ENCODE assay signal across 1 cellular context in the genomic region with DNA sequence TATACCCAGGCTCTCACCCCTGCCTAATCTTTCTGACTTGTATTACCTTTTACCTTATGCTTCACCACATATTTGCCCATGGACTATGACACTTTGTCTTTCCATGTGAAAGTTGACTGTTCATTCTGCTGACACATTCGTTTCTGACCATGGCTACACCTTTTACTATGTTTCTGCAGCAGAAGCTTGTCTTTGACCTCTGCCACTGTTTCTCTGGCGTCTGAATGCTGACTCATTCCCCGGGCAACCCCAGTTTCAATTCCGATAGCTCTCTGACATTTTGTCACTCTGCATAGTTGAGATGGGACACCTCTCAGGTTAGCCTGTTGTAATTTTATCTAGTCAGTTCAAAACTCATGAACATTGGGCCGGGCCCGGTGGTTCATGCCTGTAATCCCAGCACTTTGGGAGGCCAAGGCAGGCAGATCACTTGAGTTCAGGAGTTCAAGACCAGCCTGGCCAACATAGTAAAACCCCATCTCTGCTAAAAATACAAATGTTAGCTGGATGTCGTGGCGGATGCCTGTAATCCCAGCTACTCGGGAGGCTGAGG.
A peak's percentile ranks its signal among the peaks of the same experiment; 100 is the strongest.
TF ChIP-seq lines count a peak whose summit lies in the region.

No MANE protein-coding gene starts in this region.

TF ChIP-seq in HepG2, 621 proteins besides CTCF, POLR2A, EP300 and RAD21 (continued from another document and continues in another):
- no peak for TF ChIP-seq EED (CRISPR knock-in tag; IDR thresholded peaks at IDR 0.05)
- no peak for TF ChIP-seq SETDB1 (CRISPR knock-in tag; IDR thresholded peaks at IDR 0.05; ENCODE audit: borderline replicate concordance)
- TF ChIP-seq PHF5A (CRISPR knock-in tag; IDR thresholded peaks at IDR 0.05; ENCODE audit: low read depth, unreplicated experiment): peak; percentile 65
- peak; percentile 78; the same call in 1 of the 2 replicates for TF ChIP-seq TBX2 (CRISPR knock-in tag; IDR thresholded peaks at IDR 0.05; ENCODE audit: borderline replicate concordance)
- peak; percentile 47; the same call in 1 of the 2 replicates for TF ChIP-seq RBAK (CRISPR knock-in tag; IDR thresholded peaks at IDR 0.05)
- peak; percentile 88 for TF ChIP-seq ZNF12 (CRISPR knock-in tag; IDR thresholded peaks at IDR 0.05)
- peak; percentile 77; the same call in 1 of the 2 replicates for TF ChIP-seq ZMYM2 (CRISPR knock-in tag; IDR thresholded peaks at IDR 0.05)
- TF ChIP-seq HIVEP1 (CRISPR knock-in tag; IDR thresholded peaks at IDR 0.05): peak; percentile 59; the same call in 1 of the 2 replicates
- peak; percentile 73 for TF ChIP-seq HOXA3 (CRISPR knock-in tag; IDR thresholded peaks at IDR 0.05)
- peak; percentile 91 for TF ChIP-seq ZSCAN25 (CRISPR knock-in tag; IDR thresholded peaks at IDR 0.05)
- peak; percentile 56 for TF ChIP-seq THAP11 (CRISPR knock-in tag; IDR thresholded peaks at IDR 0.05)
- TF ChIP-seq ZNF598 (CRISPR knock-in tag; IDR thresholded peaks at IDR 0.05; ENCODE audit: borderline replicate concordance): peak; percentile 74; the same call in 1 of the 2 replicates
- no peak for TF ChIP-seq ZNF737 (CRISPR knock-in tag; IDR thresholded peaks at IDR 0.05; ENCODE audit: borderline replicate concordance)
- no peak for TF ChIP-seq JARID2 (CRISPR knock-in tag; IDR thresholded peaks at IDR 0.05; ENCODE audit: insufficient replicate concordance)
- TF ChIP-seq ZSCAN29 (CRISPR knock-in tag; conservative IDR thresholded peaks at IDR 0.05): peak; percentile 68; the same call in 1 of the 2 replicates
- peak; percentile 88; the same call in 1 of the 2 replicates for TF ChIP-seq ZNF556 (CRISPR knock-in tag; IDR thresholded peaks at IDR 0.05; ENCODE audit: borderline replicate concordance)
- TF ChIP-seq ESRRA (CRISPR knock-in tag; IDR thresholded peaks at IDR 0.05; ENCODE audit: low read depth): peak; percentile 60; the same call in 1 of the 2 replicates
- TF ChIP-seq CEBPB (IDR thresholded peaks at IDR 0.05; ENCODE audit: borderline replicate concordance, low read depth, low read length): no peak
- no peak for TF ChIP-seq DBP (CRISPR knock-in tag; IDR thresholded peaks at IDR 0.05; ENCODE audit: not compliant biosample characterization)
- peak; percentile 38; the same call in 1 of the 2 replicates for TF ChIP-seq NR2F2 (IDR thresholded peaks at IDR 0.05; ENCODE audit: borderline replicate concordance, low read depth)
- peak; percentile 52; the same call in 1 of the 2 replicates for TF ChIP-seq RCOR2 (CRISPR knock-in tag; IDR thresholded peaks at IDR 0.05)
- TF ChIP-seq CBX5 (CRISPR knock-in tag; IDR thresholded peaks at IDR 0.05; ENCODE audit: borderline replicate concordance): no peak
- TF ChIP-seq ZNF770 (CRISPR knock-in tag; IDR thresholded peaks at IDR 0.05): no peak; the same call in 1 of the 2 replicates
- TF ChIP-seq, protein P1, sequence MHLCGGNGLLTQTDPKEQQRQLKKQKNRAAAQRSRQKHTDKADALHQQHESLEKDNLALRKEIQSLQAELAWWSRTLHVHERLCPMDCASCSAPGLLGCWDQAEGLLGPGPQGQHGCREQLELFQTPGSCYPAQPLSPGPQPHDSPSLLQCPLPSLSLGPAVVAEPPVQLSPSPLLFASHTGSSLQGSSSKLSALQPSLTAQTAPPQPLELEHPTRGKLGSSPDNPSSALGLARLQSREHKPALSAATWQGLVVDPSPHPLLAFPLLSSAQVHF (CRISPR knock-in tag; IDR thresholded peaks at IDR 0.05): no peak
- no peak for TF ChIP-seq SOX6 (IDR thresholded peaks at IDR 0.05)
- peak; percentile 78 for TF ChIP-seq SOX6 (CRISPR knock-in tag; IDR thresholded peaks at IDR 0.05)
- TF ChIP-seq, protein P2, sequence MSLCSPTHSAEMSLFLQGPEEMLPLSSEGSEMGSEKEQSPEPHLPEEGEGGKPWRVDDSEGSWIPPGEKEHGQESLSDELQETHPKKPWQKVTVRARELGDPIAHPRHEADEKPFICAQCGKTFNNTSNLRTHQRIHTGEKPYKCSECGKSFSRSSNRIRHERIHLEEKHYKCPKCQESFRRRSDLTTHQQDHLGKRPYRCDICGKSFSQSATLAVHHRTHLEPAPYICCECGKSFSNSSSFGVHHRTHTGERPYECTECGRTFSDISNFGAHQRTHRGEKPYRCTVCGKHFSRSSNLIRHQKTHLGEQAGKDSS (CRISPR knock-in tag; IDR thresholded peaks at IDR 0.05; ENCODE audit: borderline replicate concordance, low read depth): no peak
- TF ChIP-seq ZNF224 (CRISPR knock-in tag; IDR thresholded peaks at IDR 0.05): 0 out of 2 replicates have a peak, but pooled peaks have one; percentile 45
- no peak for TF ChIP-seq TMF1 (CRISPR knock-in tag; IDR thresholded peaks at IDR 0.05; ENCODE audit: low read depth)
- TF ChIP-seq FOXA3 (CRISPR knock-in tag; IDR thresholded peaks at IDR 0.05): peak; percentile 61
- TF ChIP-seq, protein P3, sequence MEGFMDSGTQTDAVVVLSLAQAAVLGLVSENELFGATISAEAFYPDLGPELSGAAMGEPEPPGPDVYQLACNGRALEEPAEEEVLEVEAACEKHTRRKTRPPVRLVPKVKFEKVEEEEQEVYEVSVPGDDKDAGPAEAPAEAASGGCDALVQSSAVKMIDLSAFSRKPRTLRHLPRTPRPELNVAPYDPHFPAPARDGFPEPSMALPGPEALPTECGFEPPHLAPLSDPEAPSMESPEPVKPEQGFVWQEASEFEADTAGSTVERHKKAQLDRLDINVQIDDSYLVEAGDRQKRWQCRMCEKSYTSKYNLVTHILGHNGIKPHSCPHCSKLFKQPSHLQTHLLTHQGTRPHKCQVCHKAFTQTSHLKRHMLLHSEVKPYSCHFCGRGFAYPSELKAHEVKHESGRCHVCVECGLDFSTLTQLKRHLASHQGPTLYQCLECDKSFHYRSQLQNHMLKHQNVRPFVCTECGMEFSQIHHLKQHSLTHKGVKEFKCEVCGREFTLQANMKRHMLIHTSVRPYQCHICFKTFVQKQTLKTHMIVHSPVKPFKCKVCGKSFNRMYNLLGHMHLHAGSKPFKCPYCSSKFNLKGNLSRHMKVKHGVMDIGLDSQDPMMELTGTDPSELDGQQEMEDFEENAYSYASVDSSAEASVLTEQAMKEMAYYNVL (CRISPR knock-in tag; IDR thresholded peaks at IDR 0.05; ENCODE audit: borderline replicate concordance): peak; percentile 64; the same call in 1 of the 2 replicates
- TF ChIP-seq WIZ (CRISPR knock-in tag; IDR thresholded peaks at IDR 0.05): peak; percentile 67; the same call in 1 of the 2 replicates
- TF ChIP-seq PPARG (CRISPR knock-in tag; conservative IDR thresholded peaks at IDR 0.05): peak; percentile 100
- TF ChIP-seq ZNF816 (CRISPR knock-in tag; IDR thresholded peaks at IDR 0.05; ENCODE audit: borderline replicate concordance): peak; percentile 73; the same call in 1 of the 2 replicates
- TF ChIP-seq TARDBP (CRISPR knock-in tag; IDR thresholded peaks at IDR 0.05): peak; percentile 84; the same call in 1 of the 2 replicates
- TF ChIP-seq, protein P4, sequence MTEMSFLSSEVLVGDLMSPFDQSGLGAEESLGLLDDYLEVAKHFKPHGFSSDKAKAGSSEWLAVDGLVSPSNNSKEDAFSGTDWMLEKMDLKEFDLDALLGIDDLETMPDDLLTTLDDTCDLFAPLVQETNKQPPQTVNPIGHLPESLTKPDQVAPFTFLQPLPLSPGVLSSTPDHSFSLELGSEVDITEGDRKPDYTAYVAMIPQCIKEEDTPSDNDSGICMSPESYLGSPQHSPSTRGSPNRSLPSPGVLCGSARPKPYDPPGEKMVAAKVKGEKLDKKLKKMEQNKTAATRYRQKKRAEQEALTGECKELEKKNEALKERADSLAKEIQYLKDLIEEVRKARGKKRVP (CRISPR knock-in tag; IDR thresholded peaks at IDR 0.05): peak in 1 of 2 experiments; percentile 31; a peak in 1 of 4 replicates
- TF ChIP-seq KMT2B (CRISPR knock-in tag; IDR thresholded peaks at IDR 0.05): 0 out of 2 replicates have a peak, but pooled peaks have one; percentile 46
- peak; percentile 78; the same call in 1 of the 2 replicates for TF ChIP-seq ZNF331 (CRISPR knock-in tag; IDR thresholded peaks at IDR 0.05)
- no peak for TF ChIP-seq MXD1 (CRISPR knock-in tag; IDR thresholded peaks at IDR 0.05)
- TF ChIP-seq, protein P5, sequence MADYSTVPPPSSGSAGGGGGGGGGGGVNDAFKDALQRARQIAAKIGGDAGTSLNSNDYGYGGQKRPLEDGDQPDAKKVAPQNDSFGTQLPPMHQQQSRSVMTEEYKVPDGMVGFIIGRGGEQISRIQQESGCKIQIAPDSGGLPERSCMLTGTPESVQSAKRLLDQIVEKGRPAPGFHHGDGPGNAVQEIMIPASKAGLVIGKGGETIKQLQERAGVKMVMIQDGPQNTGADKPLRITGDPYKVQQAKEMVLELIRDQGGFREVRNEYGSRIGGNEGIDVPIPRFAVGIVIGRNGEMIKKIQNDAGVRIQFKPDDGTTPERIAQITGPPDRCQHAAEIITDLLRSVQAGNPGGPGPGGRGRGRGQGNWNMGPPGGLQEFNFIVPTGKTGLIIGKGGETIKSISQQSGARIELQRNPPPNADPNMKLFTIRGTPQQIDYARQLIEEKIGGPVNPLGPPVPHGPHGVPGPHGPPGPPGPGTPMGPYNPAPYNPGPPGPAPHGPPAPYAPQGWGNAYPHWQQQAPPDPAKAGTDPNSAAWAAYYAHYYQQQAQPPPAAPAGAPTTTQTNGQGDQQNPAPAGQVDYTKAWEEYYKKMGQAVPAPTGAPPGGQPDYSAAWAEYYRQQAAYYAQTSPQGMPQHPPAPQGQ (CRISPR knock-in tag; IDR thresholded peaks at IDR 0.05; ENCODE audit: borderline replicate concordance): no peak
- peak; percentile 46; the same call in 1 of the 2 replicates for TF ChIP-seq CREM (IDR thresholded peaks at IDR 0.05)
- TF ChIP-seq CREM (CRISPR knock-in tag; IDR thresholded peaks at IDR 0.05): no peak
- TF ChIP-seq ZNF24 (IDR thresholded peaks at IDR 0.05): no peak
- TF ChIP-seq, protein P6, sequence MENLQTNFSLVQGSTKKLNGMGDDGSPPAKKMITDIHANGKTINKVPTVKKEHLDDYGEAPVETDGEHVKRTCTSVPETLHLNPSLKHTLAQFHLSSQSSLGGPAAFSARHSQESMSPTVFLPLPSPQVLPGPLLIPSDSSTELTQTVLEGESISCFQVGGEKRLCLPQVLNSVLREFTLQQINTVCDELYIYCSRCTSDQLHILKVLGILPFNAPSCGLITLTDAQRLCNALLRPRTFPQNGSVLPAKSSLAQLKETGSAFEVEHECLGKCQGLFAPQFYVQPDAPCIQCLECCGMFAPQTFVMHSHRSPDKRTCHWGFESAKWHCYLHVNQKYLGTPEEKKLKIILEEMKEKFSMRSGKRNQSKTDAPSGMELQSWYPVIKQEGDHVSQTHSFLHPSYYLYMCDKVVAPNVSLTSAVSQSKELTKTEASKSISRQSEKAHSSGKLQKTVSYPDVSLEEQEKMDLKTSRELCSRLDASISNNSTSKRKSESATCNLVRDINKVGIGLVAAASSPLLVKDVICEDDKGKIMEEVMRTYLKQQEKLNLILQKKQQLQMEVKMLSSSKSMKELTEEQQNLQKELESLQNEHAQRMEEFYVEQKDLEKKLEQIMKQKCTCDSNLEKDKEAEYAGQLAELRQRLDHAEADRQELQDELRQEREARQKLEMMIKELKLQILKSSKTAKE (CRISPR knock-in tag; IDR thresholded peaks at IDR 0.05; ENCODE audit: borderline replicate concordance): peak; percentile 69; the same call in 1 of the 2 replicates
- TF ChIP-seq MXI1 (IDR thresholded peaks at IDR 0.05; ENCODE audit: borderline replicate concordance, low read depth, low read length): peak; percentile 50; the same call in 1 of the 3 replicates
- TF ChIP-seq BCL6 (CRISPR knock-in tag; IDR thresholded peaks at IDR 0.05): peak; percentile 48; the same call in 1 of the 2 replicates
- TF ChIP-seq MEIS2 (CRISPR knock-in tag; IDR thresholded peaks at IDR 0.05): peak; percentile 66; the same call in 1 of the 2 replicates
- TF ChIP-seq ZNF605 (CRISPR knock-in tag; IDR thresholded peaks at IDR 0.05): no peak
- TF ChIP-seq HNF4G (IDR thresholded peaks at IDR 0.05; ENCODE audit: borderline replicate concordance, low read depth, low read length): peak; percentile 55
- peak; percentile 81; the same call in 1 of the 2 replicates for TF ChIP-seq HNF4G (CRISPR knock-in tag; IDR thresholded peaks at IDR 0.05; ENCODE audit: borderline replicate concordance, low read depth)
- TF ChIP-seq GPBP1L1 (CRISPR knock-in tag; IDR thresholded peaks at IDR 0.05): no peak
- TF ChIP-seq ZNF510 (CRISPR knock-in tag; IDR thresholded peaks at IDR 0.05; ENCODE audit: low read depth): no peak
- TF ChIP-seq CEBPG (CRISPR knock-in tag; IDR thresholded peaks at IDR 0.05): peak; percentile 39
